In the genomic region with DNA sequence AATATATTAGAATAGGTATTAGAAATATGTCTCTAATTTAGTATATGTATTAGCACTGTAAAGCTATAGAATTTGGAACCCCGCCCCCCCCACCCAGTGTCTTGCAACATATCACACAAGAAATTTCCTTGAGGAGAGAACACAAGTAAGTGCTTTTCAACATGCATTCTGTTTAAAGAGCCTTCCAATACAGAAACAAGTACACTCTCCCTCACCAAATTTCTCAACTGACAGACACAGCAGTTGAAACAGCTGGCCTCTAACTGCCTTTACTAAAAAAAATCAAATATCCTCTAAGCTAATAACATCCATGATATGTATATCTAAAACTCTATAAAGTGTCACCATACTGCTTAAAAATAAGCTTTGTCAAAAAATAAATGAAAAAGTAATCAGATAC, we compare ENCODE assay signal across 21 cellular contexts.
"Had no signal": no experiment of that assay in that cellular context is flagged by ENCODE, and none has a peak within 500 bp of the region (broad histone marks: within the 10 kb centered on the region; RNA-seq: fewer than 3 reads in every experiment).

No MANE protein-coding gene starts in this region.

- FAIRE-seq: HepG2 had no signal

- H3K9me3 ChIP-seq: SJCRH30 had no signal

- H3K4me3 ChIP-seq: SJCRH30 had no signal

- H3K36me3 ChIP-seq: SJCRH30 had no signal

- H3K27ac ChIP-seq: SJCRH30 had no signal

- DNase-seq: IMR-90, Karpas-422, KG1, MV-4-11, NCI-H1048, NCI-H1105, NCI-H1417, NCI-H1436 treated with DMSO at 0.1 percent for 48 hours, NCI-H1694, NCI-H187 treated with DMSO at 0.1 percent for 48 hours, NCI-H2029 treated with DMSO at 0.1 percent for 48 hours, NCI-H2171 treated with DMSO at 0.1 percent for 48 hours, NCI-H345, NCI-H446 treated with DMSO at 0.1 percent for 48 hours, NCI-H510A treated with DMSO at 0.1 percent for 48 hours, NCI-H526, Right ventricle myocardium superior, RPMI8226, T-helper 1 cell had no signal

- H3K4me1 ChIP-seq: SJCRH30 had no signal

- H3K27me3 ChIP-seq: SJCRH30 had no signal
